Comparison of ENCODE assay signal across 8 cellular contexts in genomic region chr16:51151435-51151950, GRCh38. TPM values are rescaled to one million over a fixed set of nuclear protein-coding genes. Genes with fewer than 3 reads are reported as not detected.
DNase-seq lines count a peak whose midpoint lies in the region; ATAC-seq, FAIRE-seq and TF ChIP-seq lines count a peak whose summit lies in the region.

No MANE protein-coding gene starts in this region.

- TF ChIP-seq POLR2A in H54 (IDR thresholded peaks at IDR 0.05; ENCODE audit: low read depth, low read length): no peak

- H3K36me3 Mint-ChIP-seq in T-helper 17 cell (ENCODE audit: low read depth): peaks cover 7% of the 10 kb centered on the region
- H3K36me3 Mint-ChIP-seq in activated naive CD8-positive, alpha-beta T cell treated with anti-CD3 and anti-CD28 coated beads for 36 hours: peaks cover 2% of the 10 kb centered on the region

- peaks cover 61% of the 10 kb centered on the region for H3K27me3 Mint-ChIP-seq in T-helper 17 cell
- peaks cover 82% of the 10 kb centered on the region for H3K27me3 Mint-ChIP-seq in activated naive CD8-positive, alpha-beta T cell treated with anti-CD3 and anti-CD28 coated beads for 36 hours

- H3K4me3 Mint-ChIP-seq in T-helper 17 cell: no peak overlapping the region
- no peak overlapping the region for H3K4me3 Mint-ChIP-seq in activated naive CD8-positive, alpha-beta T cell treated with anti-CD3 and anti-CD28 coated beads for 36 hours

- FAIRE-seq in H54 (lab: Jason Lieb, UNC): no peak

- H3K4me1 Mint-ChIP-seq in T-helper 17 cell: peaks cover 5% of the 10 kb centered on the region
- H3K4me1 Mint-ChIP-seq in activated naive CD8-positive, alpha-beta T cell treated with anti-CD3 and anti-CD28 coated beads for 36 hours: peaks cover 4% of the 10 kb centered on the region

- no peak overlapping the region for H3K27ac Mint-ChIP-seq in T-helper 17 cell
- H3K27ac Mint-ChIP-seq in activated naive CD8-positive, alpha-beta T cell treated with anti-CD3 and anti-CD28 coated beads for 36 hours: no peak overlapping the region

- DNase-seq in H54 (ENCODE audit: insufficient read length, low spot score) (peak; percentile 45), RPMI7951 (ENCODE audit: low read depth) (peak; percentile 82), cardiac septum (ENCODE audit: low spot score) (peak; percentile 29), renal cortical epithelial cell (ENCODE audit: low read depth) (peak; percentile 73), cerebellar nuclear complex (lab: John Stamatoyannopoulos, UW) (no peak), T-helper 17 cell (no peak), omental fat pad (ENCODE audit: low spot score) (no peak)
- no peak for DNase-seq in activated naive CD8-positive, alpha-beta T cell treated with anti-CD3 and anti-CD28 coated beads for 36 hours

- intact Hi-C loops in cardiac septum (cut with DNase I): no loop called here

- no peaks in the 10 kb centered on the region for H3K9me3 ChIP-seq in T-helper 17 cell (ENCODE audit: control insufficient read depth, low read length, poor library complexity, severe bottlenecking)

- H3K9me3 Mint-ChIP-seq in activated naive CD8-positive, alpha-beta T cell treated with anti-CD3 and anti-CD28 coated beads for 36 hours: peaks cover 3% of the 10 kb centered on the region

- no peak for ATAC-seq in T-helper 17 cell
- no peak for ATAC-seq in omental fat pad (ENCODE audit: low FRiP score)

- TF ChIP-seq CTCF in omental fat pad (IDR thresholded peaks at IDR 0.05): no peak

RNA-seq across cellular contexts. Expression of gene SALL1, which starts 0.4 kb away (rescaled TPM):
- total RNA-seq in RPMI7951 (2014; rRNA removed; shearing (Covaris generic)): 8.9 and 10.8 TPM in 2 replicates
- total RNA-seq in cardiac septum: 0.22 TPM
- 3.1 and 25.2 TPM in 2 replicates for total RNA-seq in renal cortical epithelial cell
- not detected for total RNA-seq in T-helper 17 cell
- under 1 TPM in 2 of 4 donors, not detected in 2; 0.09 to 0.19 TPM for total RNA-seq in omental fat pad
- total RNA-seq in activated naive CD8-positive, alpha-beta T cell treated with anti-CD3 and anti-CD28 coated beads for 36 hours: not detected

Comparison
In these comparisons a context has a peak if more than half of its experiments do, and no peak if none do; other contexts are left out.
1. DNase-seq: peak in H54 (single experiment), RPMI7951 (single experiment), cardiac septum (single experiment) and renal cortical epithelial cell (single experiment); none in cerebellar nuclear complex (0 of 2), T-helper 17 cell (0 of 3), omental fat pad (single experiment) and activated naive CD8-positive, alpha-beta T cell treated with anti-CD3 and anti-CD28 coated beads for 36 hours (single experiment).